In genomic region chr1:222114536-222115156, GRCh38 we compare ENCODE assay signal across 27 cellular contexts.
DNase-seq lines count a peak whose midpoint lies in the region; ATAC-seq, FAIRE-seq and TF ChIP-seq lines count a peak whose summit lies in the region.
"Had no signal": no experiment of that assay in that cellular context is flagged by ENCODE, and none has a peak within 500 bp of the region (broad histone marks: within the 10 kb centered on the region; RNA-seq: fewer than 3 reads in every experiment).

No MANE protein-coding gene starts in this region.

- no peaks in the 10 kb centered on the region for H3K9me2 ChIP-seq in PC-3 (replicated peaks; ENCODE audit: low read length)

- H3K4me3 ChIP-seq in PC-3 (ENCODE audit: low read length): no peak overlapping the region
- no peak overlapping the region for H3K4me3 ChIP-seq in bronchial epithelial cell (ENCODE audit: low read depth, low read length)
- H3K4me3 ChIP-seq: A549; BLaER1 treated with 17β-estradiol and CSF1 and Interleukin-3, amounts not matched to agents 10 nM and 100 nM; GM12878 had no signal

- H3K79me2 ChIP-seq in PC-3 (ENCODE audit: low read length): no peaks in the 10 kb centered on the region

- no peak for FAIRE-seq in bronchial epithelial cell (lab: Jason Lieb, UNC)
- FAIRE-seq: A549, GM12878, GM12892, GM18507 had no signal

- no peak overlapping the region for H3K27ac ChIP-seq in PC-3 (ENCODE audit: low read length)
- H3K27ac ChIP-seq: 22Rv1; A549; BLaER1 treated with 17β-estradiol and CSF1 and Interleukin-3, amounts not matched to agents 10 nM and 100 nM; C4-2B had no signal

- H2AFZ ChIP-seq in PC-3 (ENCODE audit: low read length): no peak overlapping the region

- H3K27me3 Mint-ChIP-seq in activated naive CD8-positive, alpha-beta T cell treated with anti-CD3 and anti-CD28 coated beads, Interleukin-2, amount 50 U/mL, for 24 hours: peaks cover 6% of the 10 kb centered on the region
- peaks cover 12% of the 10 kb centered on the region for H3K27me3 Mint-ChIP-seq in activated naive CD8-positive, alpha-beta T cell treated with anti-CD3 and anti-CD28 coated beads for 36 hours

- peak overlapping the region; percentile 12 for H3K27ac Mint-ChIP-seq in activated naive CD8-positive, alpha-beta T cell treated with anti-CD3 and anti-CD28 coated beads, Interleukin-2, amount 50 U/mL, for 24 hours
- no peak overlapping the region for H3K27ac Mint-ChIP-seq in activated naive CD8-positive, alpha-beta T cell treated with anti-CD3 and anti-CD28 coated beads for 36 hours
- H3K27ac Mint-ChIP-seq: B cell; CD4-positive, alpha-beta memory T cell; CD4-positive, CD25-positive, alpha-beta regulatory T cell; CD8-positive, alpha-beta memory T cell had no signal

- no TSS peak for BruUV-seq in PC-3 (replicated peaks; lab: Mats Ljungman, UMichigan)

- H3K9me3 Mint-ChIP-seq in activated naive CD8-positive, alpha-beta T cell treated with anti-CD3 and anti-CD28 coated beads, Interleukin-2, amount 50 U/mL, for 24 hours: no peaks in the 10 kb centered on the region
- H3K9me3 Mint-ChIP-seq in activated naive CD8-positive, alpha-beta T cell treated with anti-CD3 and anti-CD28 coated beads for 36 hours: no peaks in the 10 kb centered on the region
- H3K9me3 Mint-ChIP-seq: CD8-positive, alpha-beta memory T cell had no signal

- POLR2A ChIA-PET in PC-3 (lab: Charles Lee; ENCODE audit: unreplicated experiment): interaction anchor here (0.8 kb wide), 1 partner anchor 10 kb away, joined by 3 read pairs; no protein-coding TSS in a partner anchor

- no peak for DNase-seq in activated naive CD8-positive, alpha-beta T cell treated with anti-CD3 and anti-CD28 coated beads, Interleukin-2, amount 50 U/mL, for 24 hours
- no peak for DNase-seq in activated naive CD8-positive, alpha-beta T cell treated with anti-CD3 and anti-CD28 coated beads for 36 hours
- DNase-seq in PC-3 (peak; percentile 52), bronchial epithelial cell (ENCODE audit: low read depth) (peak; percentile 9), CD1c-positive myeloid dendritic cell (ENCODE audit: extremely low spot score) (no peak), HuH-7 (ENCODE audit: low spot score) (no peak)
- DNase-seq: AML-193; CD4-positive, alpha-beta memory T cell; CD4-positive, CD25-positive, alpha-beta regulatory T cell; CD8-positive, alpha-beta memory T cell; COR-L47; DMS 273 treated with DMSO at 0.1 percent for 48 hours; DMS153; DMS53; DMS79; DND-41; EL; GDM1 had no signal

- H3K9me3 ChIP-seq in PC-3 (ENCODE audit: low read length): no peaks in the 10 kb centered on the region
- H3K9me3 ChIP-seq: A549; BLaER1 treated with 17β-estradiol and CSF1 and Interleukin-3, amounts not matched to agents 10 nM and 100 nM had no signal

- no peaks in the 10 kb centered on the region for H3K4me1 Mint-ChIP-seq in activated naive CD8-positive, alpha-beta T cell treated with anti-CD3 and anti-CD28 coated beads, Interleukin-2, amount 50 U/mL, for 24 hours
- H3K4me1 Mint-ChIP-seq in activated naive CD8-positive, alpha-beta T cell treated with anti-CD3 and anti-CD28 coated beads for 36 hours: no peaks in the 10 kb centered on the region
- H3K4me1 Mint-ChIP-seq: B cell; CD4-positive, alpha-beta memory T cell; CD8-positive, alpha-beta memory T cell had no signal

- no peaks in the 10 kb centered on the region for H3K36me3 Mint-ChIP-seq in activated naive CD8-positive, alpha-beta T cell treated with anti-CD3 and anti-CD28 coated beads, Interleukin-2, amount 50 U/mL, for 24 hours (ENCODE audit: low read depth)
- H3K36me3 Mint-ChIP-seq in activated naive CD8-positive, alpha-beta T cell treated with anti-CD3 and anti-CD28 coated beads for 36 hours: no peaks in the 10 kb centered on the region
- H3K36me3 Mint-ChIP-seq: CD4-positive, alpha-beta memory T cell; CD4-positive, CD25-positive, alpha-beta regulatory T cell; CD8-positive, alpha-beta memory T cell had no signal

- no peak for ATAC-seq in activated naive CD8-positive, alpha-beta T cell treated with anti-CD3 and anti-CD28 coated beads, Interleukin-2, amount 50 U/mL, for 24 hours
- ATAC-seq in PC-3 (peak; percentile 83), HG02798 (IDR thresholded peaks at IDR 0.05; ENCODE audit: poor library complexity, unreplicated experiment) (no peak)
- ATAC-seq: A549, GM12878 had no signal

- no peak overlapping the region for H3K9ac ChIP-seq in PC-3 (ENCODE audit: low read length)
- H3K9ac ChIP-seq: BLaER1 treated with 17β-estradiol and CSF1 and Interleukin-3, amounts not matched to agents 10 nM and 100 nM had no signal

- no peaks in the 10 kb centered on the region for H4K20me1 ChIP-seq in PC-3 (ENCODE audit: low read length)
- H4K20me1 ChIP-seq: BLaER1 treated with 17β-estradiol and CSF1 and Interleukin-3, amounts not matched to agents 10 nM and 100 nM had no signal

- H3F3A ChIP-seq in PC-3 (ENCODE audit: low read length, unreplicated experiment): no peaks in the 10 kb centered on the region

- H3K4me3 Mint-ChIP-seq in activated naive CD8-positive, alpha-beta T cell treated with anti-CD3 and anti-CD28 coated beads, Interleukin-2, amount 50 U/mL, for 24 hours: no peak overlapping the region
- H3K4me3 Mint-ChIP-seq in activated naive CD8-positive, alpha-beta T cell treated with anti-CD3 and anti-CD28 coated beads for 36 hours: no peak overlapping the region
- H3K4me3 Mint-ChIP-seq: B cell; CD4-positive, alpha-beta memory T cell; CD4-positive, CD25-positive, alpha-beta regulatory T cell; CD8-positive, alpha-beta memory T cell had no signal

- no peak overlapping the region for H3K4me2 ChIP-seq in PC-3 (ENCODE audit: low read length)
- H3K4me2 ChIP-seq: A549; BLaER1 treated with 17β-estradiol and CSF1 and Interleukin-3, amounts not matched to agents 10 nM and 100 nM had no signal

- H3K27me3 ChIP-seq in PC-3 (ENCODE audit: low read length) (no peaks in the 10 kb centered on the region), bronchial epithelial cell (ENCODE audit: control insufficient read depth, insufficient read depth, low read length) (no peaks in the 10 kb centered on the region)
- H3K27me3 ChIP-seq: BLaER1 treated with 17β-estradiol and CSF1 and Interleukin-3, amounts not matched to agents 10 nM and 100 nM had no signal

- no peaks in the 10 kb centered on the region for H3K4me1 ChIP-seq in PC-3 (ENCODE audit: insufficient read depth, low read length)
- H3K4me1 ChIP-seq: A549; BLaER1 treated with 17β-estradiol and CSF1 and Interleukin-3, amounts not matched to agents 10 nM and 100 nM had no signal

- intact Hi-C loops in PC-3 (cut with micrococcal nuclease): no loop called here

- CTCF ChIA-PET in PC-3 (lab: Charles Lee): interaction anchor here (0.6 kb wide), 1 partner anchor 14 kb away, joined by 3 read pairs; no protein-coding TSS in a partner anchor

- no peaks in the 10 kb centered on the region for H3K36me3 ChIP-seq in PC-3 (ENCODE audit: low read depth, low read length)
- H3K36me3 ChIP-seq in bronchial epithelial cell (ENCODE audit: control insufficient read depth, insufficient read depth, low read length): no peaks in the 10 kb centered on the region
- H3K36me3 ChIP-seq: BLaER1 treated with 17β-estradiol and CSF1 and Interleukin-3, amounts not matched to agents 10 nM and 100 nM had no signal

- TF ChIP-seq CTCF in PC-3 (conservative IDR thresholded peaks at IDR 0.05; ENCODE audit: low read depth, low read length) (no peak), bronchial epithelial cell (IDR thresholded peaks at IDR 0.05; ENCODE audit: insufficient read depth, low read length, severe bottlenecking) (no peak)

Comparison
In these comparisons a context has a peak if more than half of its experiments do, and no peak if none do; other contexts are left out.
1. DNase-seq: peak in PC-3 (single experiment) and bronchial epithelial cell (single experiment); none in activated naive CD8-positive, alpha-beta T cell treated with anti-CD3 and anti-CD28 coated beads, Interleukin-2, amount 50 U/mL, for 24 hours (single experiment), activated naive CD8-positive, alpha-beta T cell treated with anti-CD3 and anti-CD28 coated beads for 36 hours (single experiment), CD1c-positive myeloid dendritic cell (single experiment) and HuH-7 (single experiment).